26 cellular contexts compared by ENCODE assay signal in genomic region chrX:20063153-20063552, GRCh38. TPM values are rescaled to one million over a fixed set of nuclear protein-coding genes. Genes with fewer than 3 reads are reported as not detected.
"Had no signal": no experiment of that assay in that cellular context is flagged by ENCODE, and none has a peak within 500 bp of the region (broad histone marks: within the 10 kb centered on the region; RNA-seq: fewer than 3 reads in every experiment).

No MANE protein-coding gene starts in this region.

- DNase-seq: activated CD4-positive, alpha-beta memory T cell treated with anti-CD3 and anti-CD28 coated beads for 36 hours; activated CD4-positive, alpha-beta T cell treated with anti-CD3 and anti-CD28 coated beads, Interleukin-2, amount 10 ng/mL, durations not matched to agents 7 days and 5 days; activated CD4-positive, CD25-positive, alpha-beta regulatory T cell; activated CD8-positive, alpha-beta memory T cell treated with anti-CD3 and anti-CD28 coated beads for 24 hours; activated effector memory CD4-positive, alpha-beta T cell treated with anti-CD3 and anti-CD28 coated beads, Interleukin-2, amount 50 U/mL, for 16 hours; activated naive CD4-positive, alpha-beta T cell treated with Interleukin-2 at 50 U/mL for 16 hours; activated naive CD8-positive, alpha-beta T cell treated with anti-CD3 and anti-CD28 coated beads, Interleukin-2, amount 50 U/mL, for 24 hours; activated T-cell treated with anti-CD3 and anti-CD28 coated beads, Interleukin-2, amount 50 U/mL, for 4 hours; amniotic stem cell; body of pancreas; central memory CD4-positive, alpha-beta T cell; KG1; MM.1S; NCI-H1105 treated with DMSO at 0.1 percent for 48 hours; NCI-H1436 treated with DMSO at 0.1 percent for 48 hours; NCI-H187; NCI-H2081; NCI-H2227 treated with DMSO at 0.1 percent for 48 hours; NCI-H446 treated with DMSO at 0.1 percent for 48 hours; NCI-H524 treated with DMSO at 0.1 percent for 48 hours; PC-9; SIG-M5; T-cell; T-helper 2 cell; T1000 had no signal

RNA-seq across cellular contexts. Expression of gene MAP7D2, which starts 53.6 kb away (rescaled TPM):
- total RNA-seq: ascending aorta, PC-9 had no signal
